In the genomic region with DNA sequence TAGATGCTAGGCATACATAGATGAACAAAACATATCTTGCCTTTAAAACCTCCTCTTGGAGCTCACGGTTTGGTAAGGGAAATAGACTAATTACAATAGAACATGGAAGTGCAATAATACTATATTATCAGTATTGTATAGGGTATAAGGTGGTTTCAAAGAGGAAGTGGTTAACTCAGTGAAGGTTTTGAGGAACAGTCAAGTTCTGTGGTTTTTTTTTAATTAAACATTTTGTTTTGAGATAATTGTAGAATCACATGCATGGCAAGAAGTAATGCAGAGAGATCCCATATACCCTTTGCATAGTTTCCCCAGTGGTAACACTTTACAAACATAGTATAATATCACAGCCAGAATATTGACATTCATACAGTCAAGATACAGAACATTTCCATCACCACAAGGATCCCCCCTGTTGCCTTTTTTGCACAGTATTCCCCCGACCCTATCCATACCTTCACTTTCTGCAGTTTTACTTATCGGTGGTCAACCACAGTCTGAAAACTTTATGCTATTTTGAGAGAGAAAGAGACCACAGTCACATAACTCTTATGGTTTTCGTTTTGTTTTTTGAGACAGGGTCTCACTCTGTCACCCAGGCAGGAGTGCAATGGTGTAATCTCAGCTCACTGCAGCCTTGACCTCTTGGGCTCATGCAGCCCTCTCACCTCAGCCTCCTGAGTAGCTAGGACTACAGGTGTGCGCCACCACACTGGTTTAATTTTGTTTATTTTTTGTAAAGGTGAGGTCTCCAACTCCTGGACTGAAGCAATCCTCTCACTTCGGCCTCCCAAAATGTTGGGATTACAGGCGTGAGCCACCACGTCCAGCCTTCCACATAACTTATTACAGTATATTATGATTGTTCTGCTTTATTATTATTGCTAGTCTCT, we compare ENCODE assay signal across 21 cellular contexts.
DNase-seq lines count a peak whose midpoint lies in the region; ATAC-seq and TF ChIP-seq lines count a peak whose summit lies in the region.
"Had no signal": no experiment of that assay in that cellular context is flagged by ENCODE, and none has a peak within 500 bp of the region (broad histone marks: within the 10 kb centered on the region; RNA-seq: fewer than 3 reads in every experiment).

No MANE protein-coding gene starts in this region.

- H3K36me3 ChIP-seq in left lung (no peaks in the 10 kb centered on the region), testis (ENCODE audit: low read depth, missing control alignments) (no peaks in the 10 kb centered on the region)
- H3K36me3 ChIP-seq: breast epithelium, gastrocnemius medialis, HAP-1, pancreas, tibial artery had no signal

- DNase-seq in stimulated activated naive CD8-positive, alpha-beta T cell treated with anti-CD3 and anti-CD28 coated beads, Interleukin-15, amount 100 ng/mL, for 72 hours: no peak
- DNase-seq in stimulated activated naive CD8-positive, alpha-beta T cell treated with anti-CD3 and anti-CD28 coated beads, Interleukin-15, Interleukin-2, amounts not matched to agents 100 U/mL and 50 U/mL, for 24 hours: no peak
- DNase-seq in SIG-M5 (lab: John Stamatoyannopoulos, UW) (peak; percentile 45), left lung (no peak), testis (no peak), coronary artery (ENCODE audit: low spot score) (no peak)
- DNase-seq: ACHN; activated CD4-positive, alpha-beta memory T cell treated with anti-CD3 and anti-CD28 coated beads, Interleukin-2, amount 10 ng/mL, durations not matched to agents 7 days and 5 days; activated naive CD4-positive, alpha-beta T cell; DMS 273 treated with DMSO at 0.1 percent for 48 hours; gastrocnemius medialis; NCI-H1436; NCI-H446 treated with DMSO at 0.1 percent for 48 hours; pancreas; spleen; T1000; tibial artery had no signal

- no peaks in the 10 kb centered on the region for H3K9me3 Mint-ChIP-seq in stimulated activated naive CD8-positive, alpha-beta T cell treated with anti-CD3 and anti-CD28 coated beads, Interleukin-15, amount 100 ng/mL, for 72 hours
- H3K9me3 Mint-ChIP-seq: activated CD4-positive, alpha-beta memory T cell treated with anti-CD3 and anti-CD28 coated beads, Interleukin-2, amount 10 ng/mL, durations not matched to agents 7 days and 5 days had no signal

- TF ChIP-seq CTCF in left lung (IDR thresholded peaks at IDR 0.05) (no peak), testis (IDR thresholded peaks at IDR 0.05) (no peak), coronary artery (IDR thresholded peaks at IDR 0.05) (no peak)

- peak overlapping the region; percentile 23 to 65 for H3K27ac Mint-ChIP-seq in stimulated activated naive CD8-positive, alpha-beta T cell treated with anti-CD3 and anti-CD28 coated beads, Interleukin-15, amount 100 ng/mL, for 72 hours
- H3K27ac Mint-ChIP-seq: activated CD4-positive, alpha-beta memory T cell treated with anti-CD3 and anti-CD28 coated beads, Interleukin-2, amount 10 ng/mL, durations not matched to agents 7 days and 5 days had no signal

- TF ChIP-seq POLR2A in testis (IDR thresholded peaks at IDR 0.05): no peak

- no peaks in the 10 kb centered on the region for H3K27me3 ChIP-seq in left lung
- H3K27me3 ChIP-seq in testis: no peaks in the 10 kb centered on the region
- H3K27me3 ChIP-seq: breast epithelium, gastrocnemius medialis, pancreas, spleen, tibial artery had no signal

- H3K27me3 Mint-ChIP-seq in stimulated activated naive CD8-positive, alpha-beta T cell treated with anti-CD3 and anti-CD28 coated beads, Interleukin-15, amount 100 ng/mL, for 72 hours: no peaks in the 10 kb centered on the region
- H3K27me3 Mint-ChIP-seq: activated CD4-positive, alpha-beta memory T cell treated with anti-CD3 and anti-CD28 coated beads, Interleukin-2, amount 10 ng/mL, durations not matched to agents 7 days and 5 days had no signal

- H3K4me1 ChIP-seq in left lung (peaks cover 0 to 9% of the 10 kb centered on the region in 2 donors), testis (peaks cover 3% of the 10 kb centered on the region)
- H3K4me1 ChIP-seq: breast epithelium, gastrocnemius medialis, tibial artery had no signal

- H3K9me3 ChIP-seq in left lung (no peaks in the 10 kb centered on the region), testis (no peaks in the 10 kb centered on the region)
- H3K9me3 ChIP-seq: breast epithelium, gastrocnemius medialis, HAP-1, pancreas, tibial artery had no signal

- no peak overlapping the region for H3K4me3 Mint-ChIP-seq in stimulated activated naive CD8-positive, alpha-beta T cell treated with anti-CD3 and anti-CD28 coated beads, Interleukin-15, amount 100 ng/mL, for 72 hours
- H3K4me3 Mint-ChIP-seq: activated CD4-positive, alpha-beta memory T cell treated with anti-CD3 and anti-CD28 coated beads, Interleukin-2, amount 10 ng/mL, durations not matched to agents 7 days and 5 days had no signal

- peaks cover 24% of the 10 kb centered on the region for H3K4me1 Mint-ChIP-seq in stimulated activated naive CD8-positive, alpha-beta T cell treated with anti-CD3 and anti-CD28 coated beads, Interleukin-15, amount 100 ng/mL, for 72 hours

- ATAC-seq in stimulated activated naive CD8-positive, alpha-beta T cell treated with anti-CD3 and anti-CD28 coated beads, Interleukin-15, amount 100 ng/mL, for 72 hours: peak; percentile 60
- ATAC-seq in stimulated activated naive CD8-positive, alpha-beta T cell treated with anti-CD3 and anti-CD28 coated beads, Interleukin-15, Interleukin-2, amounts not matched to agents 100 U/mL and 50 U/mL, for 24 hours: no peak
- peak; percentile 51 for ATAC-seq in HG03571 (IDR thresholded peaks at IDR 0.05; ENCODE audit: unreplicated experiment)
- no peak for ATAC-seq in GM21529 (IDR thresholded peaks at IDR 0.05; ENCODE audit: unreplicated experiment)
- ATAC-seq in left lung: no peak
- ATAC-seq: gastrocnemius medialis, pancreas had no signal

- H3K4me3 ChIP-seq in left lung: no peak overlapping the region
- H3K4me3 ChIP-seq in testis: no peak overlapping the region
- H3K4me3 ChIP-seq in coronary artery: no peak overlapping the region
- H3K4me3 ChIP-seq: breast epithelium, gastrocnemius medialis, HAP-1, pancreas, spleen, tibial artery had no signal

- H3K27ac ChIP-seq in left lung (no peak overlapping the region), testis (no peak overlapping the region), coronary artery (no peak overlapping the region)
- H3K27ac ChIP-seq: breast epithelium, gastrocnemius medialis, pancreas, spleen, tibial artery had no signal

- intact Hi-C loops in left lung (cut with DNase I) (loop anchor here in 1 of 2 donors (10.0 kb wide), 1 partner anchor 337 kb away; no protein-coding TSS in a partner anchor), testis (cut with DNase I; ENCODE audit: low total_unique reads) (loop anchor here (10.0 kb wide), 1 partner anchor 317 kb away; no protein-coding TSS in a partner anchor)

- 90 to 97% methylated on average over 8 of the region's 8 CpGs for WGBS in testis, 2 donors

Comparison
In these comparisons a context has a peak if more than half of its experiments do, and no peak if none do; other contexts are left out.
1. ATAC-seq: peak in stimulated activated naive CD8-positive, alpha-beta T cell treated with anti-CD3 and anti-CD28 coated beads, Interleukin-15, amount 100 ng/mL, for 72 hours (single experiment) and HG03571 (single experiment); none in stimulated activated naive CD8-positive, alpha-beta T cell treated with anti-CD3 and anti-CD28 coated beads, Interleukin-15, Interleukin-2, amounts not matched to agents 100 U/mL and 50 U/mL, for 24 hours (single experiment), GM21529 (single experiment) and left lung (single experiment).